ENCODE assay signal across 12 cellular contexts in the genomic region with DNA sequence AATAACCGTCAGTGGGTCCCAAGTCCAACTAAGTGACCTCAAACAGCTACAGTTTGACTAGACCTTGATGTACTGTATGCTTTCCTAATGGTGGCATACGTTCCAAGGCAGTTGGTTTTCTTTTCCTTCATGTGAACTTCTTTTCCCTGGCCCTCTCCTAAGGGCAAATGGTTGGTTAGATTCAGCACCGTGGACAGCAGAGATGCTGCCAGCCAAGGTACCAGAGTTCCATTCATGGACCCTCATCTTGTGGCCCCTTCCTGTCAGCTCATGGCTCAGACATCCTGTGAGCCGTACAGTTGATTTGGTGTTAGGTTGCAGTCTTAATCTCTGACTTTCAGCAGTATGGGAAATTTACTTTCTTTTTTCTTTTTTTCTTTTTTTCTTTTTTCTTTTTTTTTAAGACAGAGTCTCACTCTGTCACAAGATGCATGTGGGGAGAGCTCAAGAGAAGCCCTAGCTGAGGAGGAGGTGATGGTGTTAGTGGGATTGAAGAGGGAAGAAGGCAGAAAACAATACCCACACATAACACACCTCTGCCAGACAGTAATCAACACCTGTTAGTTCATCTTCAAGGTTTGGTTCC.
DNase-seq lines count a peak whose midpoint lies in the region; ATAC-seq and TF ChIP-seq lines count a peak whose summit lies in the region.
"Had no signal": no experiment of that assay in that cellular context is flagged by ENCODE, and none has a peak within 500 bp of the region (broad histone marks: within the 10 kb centered on the region; RNA-seq: fewer than 3 reads in every experiment).

No MANE protein-coding gene starts in this region.

- CTCF ChIA-PET in Calu3 (lab: Charles Lee), result interaction anchor here (0.7 to 1.1 kb wide), 2 partner anchors 11 to 762 kb away, joined by 3 read pairs; no protein-coding TSS in a partner anchor

- H3K36me3 ChIP-seq in kidney epithelial cell (ENCODE audit: control insufficient read depth, insufficient read depth, low read length), result no peaks in the 10 kb centered on the region
- no peaks in the 10 kb centered on the region for H3K36me3 ChIP-seq in tibial nerve

- H3K4me1 Mint-ChIP-seq in Calu3 (ENCODE audit: low read depth, unreplicated experiment), result no peaks in the 10 kb centered on the region
- H3K4me1 Mint-ChIP-seq: T-cell had no signal

- ATAC-seq in GM19452 (IDR thresholded peaks at IDR 0.05; ENCODE audit: unreplicated experiment) (no peak), GM21423 (IDR thresholded peaks at IDR 0.05; ENCODE audit: unreplicated experiment) (no peak)
- ATAC-seq: activated T-cell treated with anti-CD3 and anti-CD28 coated beads, Interleukin-2, amount 50 U/mL, for 72 hours; T-cell had no signal

- 24 to 29% methylated on average over 4 of the region's 4 CpGs for WGBS in tibial nerve, 2 donors

- DNase-seq in Calu3 (peak; percentile 45), HT1080 (ENCODE audit: low read depth) (peak; percentile 49), astrocyte of the hippocampus (ENCODE audit: low read depth, low spot score) (peak; percentile 66), kidney epithelial cell (ENCODE audit: low read depth) (peak; percentile 5), GM20000 (ENCODE audit: low spot score) (no peak), tibial nerve (ENCODE audit: low spot score in 2 of 2) (no peak)
- DNase-seq: activated T-cell treated with anti-CD3 and anti-CD28 coated beads, Interleukin-2, amount 50 U/mL, for 72 hours; DMS153; stimulated activated CD4-positive, alpha-beta T cell treated with anti-CD3 and anti-CD28 coated beads, Interleukin-2, amount 100 ng/mL, for 24 hours; T-cell had no signal

- no peak overlapping the region for H3K4me3 ChIP-seq in kidney epithelial cell (ENCODE audit: low read depth, low read length)
- no peak overlapping the region for H3K4me3 ChIP-seq in tibial nerve

- H3K4me1 ChIP-seq in tibial nerve, result no peaks in the 10 kb centered on the region

- H3K27me3 Mint-ChIP-seq in Calu3 (ENCODE audit: unreplicated experiment), result peaks cover 96% of the 10 kb centered on the region

- no peaks in the 10 kb centered on the region for H3K9me3 ChIP-seq in tibial nerve

- no peak overlapping the region for H3K27ac ChIP-seq in tibial nerve

- no peak overlapping the region for H3K27ac Mint-ChIP-seq in Calu3 (ENCODE audit: unreplicated experiment)
- H3K27ac Mint-ChIP-seq: activated T-cell treated with anti-CD3 and anti-CD28 coated beads, Interleukin-2, amount 50 U/mL, for 72 hours; T-cell had no signal

- TF ChIP-seq EP300 in tibial nerve (IDR thresholded peaks at IDR 0.05), result no peak

- no peak overlapping the region for H3K4me3 Mint-ChIP-seq in Calu3 (ENCODE audit: low read depth, unreplicated experiment)
- H3K4me3 Mint-ChIP-seq: activated T-cell treated with anti-CD3 and anti-CD28 coated beads, Interleukin-2, amount 50 U/mL, for 72 hours; T-cell had no signal

- no peaks in the 10 kb centered on the region for H3K9me3 Mint-ChIP-seq in Calu3 (ENCODE audit: low read depth, unreplicated experiment)
- H3K9me3 Mint-ChIP-seq: activated T-cell treated with anti-CD3 and anti-CD28 coated beads, Interleukin-2, amount 50 U/mL, for 72 hours; T-cell had no signal

- BruUV-seq in Calu3 (replicated peaks; lab: Mats Ljungman, UMichigan), result no TSS peak

- no peak for TF ChIP-seq CTCF in Calu3 (IDR thresholded peaks at IDR 0.05; ENCODE audit: unreplicated experiment)
- no peak for TF ChIP-seq CTCF in kidney epithelial cell (IDR thresholded peaks at IDR 0.05; ENCODE audit: insufficient read depth, low read length, poor library complexity, severe bottlenecking)
- no peak for TF ChIP-seq CTCF in GM20000 (IDR thresholded peaks at IDR 0.05; ENCODE audit: extremely low read depth, missing control alignments)
- no peak for TF ChIP-seq CTCF in tibial nerve (IDR thresholded peaks at IDR 0.05)

- H3K36me3 Mint-ChIP-seq in Calu3 (ENCODE audit: insufficient read depth, unreplicated experiment), result no peaks in the 10 kb centered on the region
- H3K36me3 Mint-ChIP-seq: T-cell had no signal

- intact Hi-C loops in Calu3 (cut with micrococcal nuclease; ENCODE audit: unreplicated experiment), result no loop called here

- no peak for TF ChIP-seq POLR2A in tibial nerve (IDR thresholded peaks at IDR 0.05)

- H3K27me3 ChIP-seq in kidney epithelial cell (ENCODE audit: control insufficient read depth, insufficient read depth, low read length), result no peaks in the 10 kb centered on the region
- no peaks in the 10 kb centered on the region for H3K27me3 ChIP-seq in tibial nerve

Comparison
In these comparisons a context has a peak if more than half of its experiments do, and no peak if none do; other contexts are left out.
1. DNase-seq: peak in Calu3 (single experiment), HT1080 (single experiment), astrocyte of the hippocampus (single experiment) and kidney epithelial cell (single experiment); none in GM20000 (single experiment) and tibial nerve (0 of 2).